ENCODE assay signal across 7 cellular contexts in genomic region chr6:151452750-151453427, GRCh38. TPM values are rescaled to one million over a fixed set of nuclear protein-coding genes. Genes with fewer than 3 reads are reported as not detected.
DNase-seq lines count a peak whose midpoint lies in the region; ATAC-seq and TF ChIP-seq lines count a peak whose summit lies in the region.

No MANE protein-coding gene starts in this region.

- no peak for TF ChIP-seq CTCF in lower lobe of right lung (IDR thresholded peaks at IDR 0.05)
- TF ChIP-seq CTCF in transverse colon (IDR thresholded peaks at IDR 0.05), result peak in 1 of 5 experiments; percentile 16

- ATAC-seq in GM18519 (IDR thresholded peaks at IDR 0.05; ENCODE audit: low FRiP score, unreplicated experiment) (peak; percentile 0), lower lobe of right lung (peak; percentile 23 to 48)

- peaks cover 46% of the 10 kb centered on the region for H3K4me1 ChIP-seq in lower lobe of right lung
- peaks cover 9 to 28% (median 19%) of the 10 kb centered on the region in 4 donors for H3K4me1 ChIP-seq in transverse colon

- intact Hi-C loops in lower lobe of right lung (cut with DNase I), result no loop called here
- intact Hi-C loops in transverse colon (cut with DNase I; ENCODE audit: low total_unique reads), result no loop called here

- DNase-seq in NCI-H345 treated with DMSO at 0.1 percent for 48 hours (lab: John Stamatoyannopoulos, UW; ENCODE audit: unreplicated experiment) (peak; percentile 16), cerebellum (ENCODE audit: low spot score) (peak; percentile 13), lower lobe of right lung (no peak), transverse colon (peak; percentile 33), OCI-M2 (lab: John Stamatoyannopoulos, UW; ENCODE audit: unreplicated experiment) (no peak), NOMO-1 treated with DMSO at 0.1 percent for 48 hours (lab: John Stamatoyannopoulos, UW; ENCODE audit: unreplicated experiment) (no peak)

- H3K27me3 ChIP-seq in lower lobe of right lung (ENCODE audit: low read depth) (no peaks in the 10 kb centered on the region), transverse colon (no peaks in the 10 kb centered on the region)

- TF ChIP-seq POLR2A in transverse colon (IDR thresholded peaks at IDR 0.05), result no peak

- peaks cover 6% of the 10 kb centered on the region for H3K36me3 ChIP-seq in lower lobe of right lung
- no peaks in the 10 kb centered on the region for H3K36me3 ChIP-seq in transverse colon

- in situ Hi-C loops in transverse colon (cut with MboI; ENCODE audit: low pct_ligation_motif_present in 1 of 4, low pct_unique_long_range_greater_than_20kb in 1 of 4, low sequenced_read_pairs in 3 of 4), result no loop called here

- H3K4me3 ChIP-seq in lower lobe of right lung, result peak overlapping the region; percentile 78
- H3K4me3 ChIP-seq in transverse colon, result peak overlapping the region; percentile 79 to 97 (median 92)

- H3K27ac ChIP-seq in lower lobe of right lung (peak overlapping the region; percentile 93), transverse colon (peak overlapping the region; percentile 93 to 100 (median 96))

- no peaks in the 10 kb centered on the region for H3K9me3 ChIP-seq in lower lobe of right lung
- H3K9me3 ChIP-seq in transverse colon, result no peaks in the 10 kb centered on the region

- WGBS in transverse colon (ENCODE audit: low coverage in 1 of 2), 2 donors, result 0 to 2% methylated on average over 14 to 24 of the region's 24 CpGs

- TF ChIP-seq EP300 in transverse colon (IDR thresholded peaks at IDR 0.05; ENCODE audit: low read depth), result no peak

RNA-seq across cellular contexts. Expression of gene RMND1, which starts 1.0 kb away (rescaled TPM):
- 29.5 TPM for total RNA-seq in cerebellum
- total RNA-seq in lower lobe of right lung, result 19.5 TPM
- 10 to 100 TPM in 2 of 4 donors, 1 to 10 TPM in 2; 5.6 to 29.2 (median 17.5) TPM for total RNA-seq in transverse colon

RNA-seq across cellular contexts. Expression of gene CCDC170, which starts 40.9 kb away (rescaled TPM):
- total RNA-seq in cerebellum (2.6 TPM), lower lobe of right lung (5.4 TPM), transverse colon (1 to 10 TPM in 3 of 4 donors, not detected in 1; 1.5 to 6.2 (median 5.2) TPM)

Comparison
In these comparisons a context has a peak if more than half of its experiments do, and no peak if none do; other contexts are left out.
1. DNase-seq: peak in NCI-H345 treated with DMSO at 0.1 percent for 48 hours (single experiment), cerebellum (single experiment) and transverse colon (single experiment); none in lower lobe of right lung (single experiment), OCI-M2 (single experiment) and NOMO-1 treated with DMSO at 0.1 percent for 48 hours (single experiment).